19 cellular contexts compared by ENCODE assay signal in the genomic region with DNA sequence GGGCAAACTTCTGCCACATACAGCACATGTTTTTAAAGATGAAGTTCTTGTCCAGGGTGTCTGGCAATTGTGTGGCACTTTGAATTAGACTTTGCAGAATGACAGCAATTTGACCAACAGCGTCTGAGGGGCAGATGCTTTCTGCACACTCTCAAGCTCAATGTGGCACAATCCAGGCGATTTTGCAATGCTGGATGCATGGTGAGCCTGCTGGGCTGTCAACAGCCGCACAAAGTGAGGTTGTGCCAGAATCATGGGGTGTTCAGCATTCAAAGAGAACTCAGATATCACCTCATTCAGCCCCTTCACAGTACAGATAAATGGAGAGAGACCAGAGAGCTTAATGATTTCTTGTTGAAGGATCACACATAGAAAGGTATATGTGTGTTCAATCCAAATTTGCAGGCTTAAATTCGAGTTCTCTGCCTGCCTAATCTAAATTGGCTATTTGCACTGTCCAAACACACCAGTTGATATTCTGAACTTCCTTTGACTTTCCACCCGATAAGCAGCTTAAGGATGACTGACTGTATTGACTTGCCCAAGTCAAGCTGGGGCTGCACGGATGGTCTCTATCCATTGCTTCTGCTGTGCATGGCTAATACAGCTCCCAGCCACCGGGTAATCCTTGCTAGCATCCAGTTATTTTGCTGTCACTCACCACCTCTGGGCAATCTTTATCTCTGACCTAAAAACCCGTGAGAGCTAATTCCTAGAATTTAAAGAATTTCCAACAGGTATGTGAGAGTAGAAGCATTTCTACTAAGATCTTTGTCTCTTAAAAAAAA.
DNase-seq lines count a peak whose midpoint lies in the region; ATAC-seq and TF ChIP-seq lines count a peak whose summit lies in the region.
"Had no signal": no experiment of that assay in that cellular context is flagged by ENCODE, and none has a peak within 500 bp of the region (broad histone marks: within the 10 kb centered on the region; RNA-seq: fewer than 3 reads in every experiment).

No MANE protein-coding gene starts in this region.

- H3K4me3 Mint-ChIP-seq in chondrocyte (ENCODE audit: unreplicated experiment) = no peak overlapping the region
- H3K4me3 Mint-ChIP-seq: CD14-positive monocyte had no signal

- H3K27me3 ChIP-seq in right cardiac atrium (ENCODE audit: control insufficient read depth, insufficient read depth) = no peaks in the 10 kb centered on the region

- peaks cover 3% of the 10 kb centered on the region for H3K27me3 Mint-ChIP-seq in chondrocyte (ENCODE audit: low read depth)

- no peaks in the 10 kb centered on the region for H3K9me3 Mint-ChIP-seq in chondrocyte (ENCODE audit: low read depth)

- CTCF ChIA-PET in GM10248 (lab: Yijun Ruan, JAX) = no interaction called here

- intact Hi-C loops in right cardiac atrium (cut with DNase I) = no loop called here

- no peak overlapping the region for H3K27ac Mint-ChIP-seq in chondrocyte (ENCODE audit: unreplicated experiment)
- H3K27ac Mint-ChIP-seq: CD14-positive monocyte had no signal

- WGBS in right cardiac atrium = 29% methylated on average over 8 of the region's 8 CpGs

- H3K4me3 ChIP-seq in right cardiac atrium (ENCODE audit: low read length) = no peak overlapping the region

- no peaks in the 10 kb centered on the region for H3K4me1 ChIP-seq in right cardiac atrium (ENCODE audit: control insufficient read depth, insufficient read depth, low read length)

- TF ChIP-seq CTCF in GM10248 (IDR thresholded peaks at IDR 0.05; ENCODE audit: control extremely low read depth, extremely low read depth, low read depth, missing control alignments) (no peak), chondrocyte (IDR thresholded peaks at IDR 0.05) (no peak)

- ATAC-seq in right cardiac atrium (peak; percentile 36 to 65), GM19035 (IDR thresholded peaks at IDR 0.05; ENCODE audit: unreplicated experiment) (no peak)

- DNase-seq in NCI-H2081 (lab: John Stamatoyannopoulos, UW) (peak; percentile 33 to 75), NCI-H69 (lab: John Stamatoyannopoulos, UW) (peak; percentile 67), fibroblast of gingiva (ENCODE audit: low read depth) (peak; percentile 20), right cardiac atrium (no peak), midbrain (lab: John Stamatoyannopoulos, UW) (no peak), GM10248 (ENCODE audit: extremely low spot score) (no peak), chondrocyte (ENCODE audit: low spot score) (no peak)
- DNase-seq: ACHN, AML-193, DMS 273 treated with DMSO at 0.1 percent for 48 hours, GDM1, NCI-H1105 treated with DMSO at 0.1 percent for 48 hours, NCI-H1694, NCI-H2107, NCI-H446, SIG-M5, T-helper 1 cell had no signal

- peaks cover 8% of the 10 kb centered on the region for H3K9me3 ChIP-seq in right cardiac atrium (ENCODE audit: control insufficient read depth, low read length)

- H3K27ac ChIP-seq in right cardiac atrium (ENCODE audit: low read length) = no peak overlapping the region

- H3K36me3 Mint-ChIP-seq in chondrocyte (ENCODE audit: low read depth) = no peaks in the 10 kb centered on the region
- H3K36me3 Mint-ChIP-seq: CD14-positive monocyte had no signal

- POLR2A ChIA-PET in GM10248 (lab: Yijun Ruan, JAX) = no interaction called here

- H3K4me1 Mint-ChIP-seq in chondrocyte (ENCODE audit: low read depth) = peaks cover 14% of the 10 kb centered on the region
- H3K4me1 Mint-ChIP-seq: CD14-positive monocyte had no signal

Comparison
In these comparisons a context has a peak if more than half of its experiments do, and no peak if none do; other contexts are left out.
1. DNase-seq: peak in NCI-H2081 (2 of 2), NCI-H69 (single experiment) and fibroblast of gingiva (single experiment); none in right cardiac atrium (0 of 3), midbrain (single experiment), GM10248 (single experiment) and chondrocyte (single experiment).